Comparison of ENCODE assay signal across 10 cellular contexts in the genomic region with DNA sequence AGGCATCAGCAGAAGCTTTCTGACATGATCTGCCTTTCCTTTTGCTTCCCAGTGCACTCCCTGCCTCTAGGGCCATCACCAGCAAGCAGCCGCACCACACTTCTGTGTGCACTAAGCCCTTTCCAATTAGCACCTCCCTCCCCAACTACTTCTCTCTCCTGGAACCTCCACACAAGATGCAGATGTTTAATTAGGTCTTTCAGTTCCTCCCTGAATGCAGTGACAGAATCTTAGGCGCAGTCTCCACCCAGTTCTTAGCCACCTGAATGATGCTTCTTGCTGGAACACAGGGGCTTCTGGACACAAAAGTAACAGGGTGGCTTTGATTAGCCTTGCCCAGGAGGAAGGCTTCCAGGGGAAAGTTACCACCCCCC. TPM values are rescaled to one million over a fixed set of nuclear protein-coding genes. Genes with fewer than 3 reads are reported as not detected.
DNase-seq lines count a peak whose midpoint lies in the region; ATAC-seq, FAIRE-seq and TF ChIP-seq lines count a peak whose summit lies in the region.
"Had no signal": no experiment of that assay in that cellular context is flagged by ENCODE, and none has a peak within 500 bp of the region (broad histone marks: within the 10 kb centered on the region; RNA-seq: fewer than 3 reads in every experiment).

No MANE protein-coding gene starts in this region.

- WGBS in mammary epithelial cell (ENCODE audit: low coverage, missing lambda C conversion rate): 100% methylated on average over 2 of the region's 2 CpGs

- H3K27me3 Mint-ChIP-seq in naive B cell: no peaks in the 10 kb centered on the region
- H3K27me3 Mint-ChIP-seq in stimulated activated naive CD8-positive, alpha-beta T cell treated with anti-CD3 and anti-CD28 coated beads, Interleukin-15, amount 100 ng/mL, for 72 hours: no peaks in the 10 kb centered on the region
- H3K27me3 Mint-ChIP-seq: activated T-helper 17 cell treated with anti-CD3 and anti-CD28 coated beads, Interleukin-2, amount 50 U/mL, for 72 hours had no signal

- H3K4me2 ChIP-seq in mammary epithelial cell (ENCODE audit: insufficient read depth, low read depth, low read length): no peak overlapping the region

- intact Hi-C loops in kidney (cut with DNase I) (no loop called here), mammary epithelial cell (cut with micrococcal nuclease) (no loop called here)

- CTCF ChIA-PET in mammary epithelial cell (lab: Charles Lee; ENCODE audit: low non-redundant PET): no interaction called here

- in situ Hi-C loops in mammary epithelial cell (cut with MboI; ENCODE audit: low sequenced_read_pairs in 2 of 2): loop anchor here in 1 of 2 donors (25.0 kb wide), 1 partner anchor 486 kb away; the partner anchor contains the start of genes DMAC2L and L2HGDH

- peak overlapping the region in 7 of 8 donors; percentile 15 to 68 (median 25) for H3K4me3 Mint-ChIP-seq in naive B cell
- H3K4me3 Mint-ChIP-seq in stimulated activated naive CD8-positive, alpha-beta T cell treated with anti-CD3 and anti-CD28 coated beads, Interleukin-15, amount 100 ng/mL, for 72 hours: no peak overlapping the region
- H3K4me3 Mint-ChIP-seq: activated T-helper 17 cell treated with anti-CD3 and anti-CD28 coated beads, Interleukin-2, amount 50 U/mL, for 72 hours had no signal

- H3K9me3 ChIP-seq in kidney (ENCODE audit: control insufficient read depth in 1 of 2, low read length in 2 of 2): no peaks in the 10 kb centered on the region
- H3K9me3 ChIP-seq in mammary epithelial cell (replicated peaks; ENCODE audit: insufficient read depth, low read length): no peaks in the 10 kb centered on the region

- DNase-seq in naive B cell: peak; percentile 58
- DNase-seq in kidney: no peak
- DNase-seq in mammary epithelial cell: no peak
- no peak for DNase-seq in AG08395 (ENCODE audit: low spot score)
- no peak for DNase-seq in stimulated activated naive CD8-positive, alpha-beta T cell treated with anti-CD3 and anti-CD28 coated beads, Interleukin-15, amount 100 ng/mL, for 72 hours
- DNase-seq: T-helper 1 cell had no signal

- peak overlapping the region in 5 of 6 donors; percentile 0 to 85 (median 35) for H3K27ac Mint-ChIP-seq in naive B cell
- H3K27ac Mint-ChIP-seq in stimulated activated naive CD8-positive, alpha-beta T cell treated with anti-CD3 and anti-CD28 coated beads, Interleukin-15, amount 100 ng/mL, for 72 hours: peak overlapping the region in 1 of 2 donors; percentile 6

- H2AFZ ChIP-seq in mammary epithelial cell (ENCODE audit: low read depth, low read length): no peak overlapping the region

- no peak for FAIRE-seq in kidney (lab: Jason Lieb, UNC)

- H3K4me1 ChIP-seq in kidney (ENCODE audit: control insufficient read depth in 1 of 2, insufficient read depth in 1 of 2, low read depth in 1 of 2, low read length in 2 of 2) (no peaks in the 10 kb centered on the region), mammary epithelial cell (ENCODE audit: insufficient read depth, low read length) (peaks cover 9% of the 10 kb centered on the region)

- dilution Hi-C loops in mammary epithelial cell (cut with HindIII; ENCODE audit: low sequenced_read_pairs): no loop called here

- TF ChIP-seq CTCF in kidney (IDR thresholded peaks at IDR 0.05; ENCODE audit: borderline replicate concordance, extremely low read depth, insufficient read depth) (no peak), mammary epithelial cell (conservative IDR thresholded peaks at IDR 0.05 in 1 of 2, IDR thresholded peaks at IDR 0.05 in 1 of 2; ENCODE audit: extremely low read depth in 1 of 2, insufficient read depth in 1 of 2, low read depth in 1 of 2, low read length in 2 of 2) (no peak)

- H3K27ac ChIP-seq in kidney (ENCODE audit: low read depth in 2 of 2, low read length in 2 of 2) (no peak overlapping the region), mammary epithelial cell (ENCODE audit: insufficient read depth, low read depth, low read length) (no peak overlapping the region)

- H3K4me3 ChIP-seq in kidney (ENCODE audit: low read length in 2 of 2): no peak overlapping the region
- H3K4me3 ChIP-seq in mammary epithelial cell (replicated peaks in 1 of 3; ENCODE audit: insufficient read depth in 1 of 3, low read depth in 2 of 3, low read length in 3 of 3): no peak overlapping the region

- no peak overlapping the region for H3K9ac ChIP-seq in kidney (ENCODE audit: low read length in 2 of 2)
- H3K9ac ChIP-seq in mammary epithelial cell (ENCODE audit: insufficient read depth, low read length): no peak overlapping the region

- no peaks in the 10 kb centered on the region for H3K27me3 ChIP-seq in mammary epithelial cell (ENCODE audit: insufficient read depth, low read length)

- H3K36me3 ChIP-seq in kidney (ENCODE audit: control insufficient read depth in 1 of 2, insufficient read depth in 2 of 2, low read length in 2 of 2): no peaks in the 10 kb centered on the region
- H3K36me3 ChIP-seq in mammary epithelial cell (ENCODE audit: insufficient read depth, low read length): no peaks in the 10 kb centered on the region

- no peaks in the 10 kb centered on the region for H4K20me1 ChIP-seq in mammary epithelial cell (ENCODE audit: insufficient read depth, low read length)

- no peaks in the 10 kb centered on the region for H3K9me3 Mint-ChIP-seq in naive B cell
- no peaks in the 10 kb centered on the region for H3K9me3 Mint-ChIP-seq in stimulated activated naive CD8-positive, alpha-beta T cell treated with anti-CD3 and anti-CD28 coated beads, Interleukin-15, amount 100 ng/mL, for 72 hours
- H3K9me3 Mint-ChIP-seq: activated T-helper 17 cell treated with anti-CD3 and anti-CD28 coated beads, Interleukin-2, amount 50 U/mL, for 72 hours had no signal

- ATAC-seq in GM18868 (IDR thresholded peaks at IDR 0.05; ENCODE audit: unreplicated experiment) (peak; percentile 86), GM21786 (IDR thresholded peaks at IDR 0.05; ENCODE audit: unreplicated experiment) (peak; percentile 85), HG03520 (IDR thresholded peaks at IDR 0.05; ENCODE audit: unreplicated experiment) (peak; percentile 69), naive B cell (ENCODE audit: low read depth in 2 of 2) (peak; percentile 85 to 88)
- no peak for ATAC-seq in stimulated activated naive CD8-positive, alpha-beta T cell treated with anti-CD3 and anti-CD28 coated beads, Interleukin-15, amount 100 ng/mL, for 72 hours
- ATAC-seq: activated T-helper 17 cell treated with anti-CD3 and anti-CD28 coated beads, Interleukin-2, amount 50 U/mL, for 72 hours had no signal

- no peaks in the 10 kb centered on the region for H3K79me2 ChIP-seq in mammary epithelial cell (ENCODE audit: insufficient read depth, low read length)

- H3K4me1 Mint-ChIP-seq in naive B cell: peaks cover 45 to 75% (median 58%) of the 10 kb centered on the region in 3 donors
- H3K4me1 Mint-ChIP-seq in stimulated activated naive CD8-positive, alpha-beta T cell treated with anti-CD3 and anti-CD28 coated beads, Interleukin-15, amount 100 ng/mL, for 72 hours: peaks cover 48% of the 10 kb centered on the region

- H3K36me3 Mint-ChIP-seq in naive B cell: peaks cover 0 to 5% of the 10 kb centered on the region in 2 donors

- BruUV-seq in mammary epithelial cell (replicated peaks; lab: Mats Ljungman, UMichigan): no TSS peak

RNA-seq across cellular contexts. Expression of gene NIN, which starts 32.9 kb away (rescaled TPM):
- polyA plus RNA-seq in naive B cell (ENCODE audit: low read depth in 6 of 6) (100 to 1,000 TPM in 1 of 6 donors, 10 to 100 TPM in 5; 20.2 to 100 (median 51.1) TPM), kidney (ENCODE audit: insufficient read depth, low read depth, low replicate concordance) (3.6 TPM), mammary epithelial cell (11.9 TPM)
- total RNA-seq in kidney (40.0 TPM), mammary epithelial cell (10 to 100 TPM; 20.7 to 40.2 TPM)
- polyA minus RNA-seq in mammary epithelial cell: 28.2 TPM

Comparison
In these comparisons a context has a peak if more than half of its experiments do, and no peak if none do; other contexts are left out.
1. H3K4me3 Mint-ChIP-seq: peak in naive B cell (7 of 8); none in stimulated activated naive CD8-positive, alpha-beta T cell treated with anti-CD3 and anti-CD28 coated beads, Interleukin-15, amount 100 ng/mL, for 72 hours (0 of 2).